ENCODE assay signal across 9 cellular contexts in genomic region chr19:48244289-48244688, GRCh38. TPM values are rescaled to one million over a fixed set of nuclear protein-coding genes. Genes with fewer than 3 reads are reported as not detected.
DNase-seq lines count a peak whose midpoint lies in the region; ATAC-seq and TF ChIP-seq lines count a peak whose summit lies in the region.
"Had no signal": no experiment of that assay in that cellular context is flagged by ENCODE, and none has a peak within 500 bp of the region (broad histone marks: within the 10 kb centered on the region; RNA-seq: fewer than 3 reads in every experiment).

No MANE protein-coding gene starts in this region.

- H3K27me3 Mint-ChIP-seq in activated T-helper 17 cell treated with anti-CD3 and anti-CD28 coated beads, Interleukin-2, amount 50 U/mL, for 72 hours: no peaks in the 10 kb centered on the region

- H4K20me1 ChIP-seq in BLaER1 treated with 17β-estradiol and CSF1 and Interleukin-3, amounts not matched to agents 10 nM and 100 nM: peaks cover 0 to 28% (median 7%) of the 10 kb centered on the region in 11 experiments; a peak in 9 of 22 replicates
- H4K20me1 ChIP-seq in Loucy (ENCODE audit: insufficient read depth, low read length, poor library complexity, severe bottlenecking): peaks cover 17% of the 10 kb centered on the region

- no peak for TF ChIP-seq CTCF in Loucy (conservative IDR thresholded peaks at IDR 0.05; ENCODE audit: low read length)

- DNase-seq in GM19240 (ENCODE audit: insufficient read length, low spot score): no peak
- no peak for DNase-seq in NCI-H1417 treated with DMSO at 0.1 percent for 48 hours (lab: John Stamatoyannopoulos, UW)
- DNase-seq: NCI-H187 treated with DMSO at 0.1 percent for 48 hours had no signal

- H3K4me2 ChIP-seq in BLaER1 treated with 17β-estradiol and CSF1 and Interleukin-3, amounts not matched to agents 10 nM and 100 nM: peak overlapping the region; percentile 70 to 87 (median 81)
- H3K4me2 ChIP-seq in Loucy (ENCODE audit: low read depth, low read length, poor library complexity, severe bottlenecking): peak overlapping the region; percentile 85

- peaks cover 57% of the 10 kb centered on the region for H3K79me2 ChIP-seq in Loucy (ENCODE audit: insufficient read depth, low read length)

- H3F3A ChIP-seq in Loucy (ENCODE audit: low read depth): peaks cover 4% of the 10 kb centered on the region; the same call in 1 of the 2 replicates

- ATAC-seq in activated T-helper 17 cell treated with anti-CD3 and anti-CD28 coated beads, Interleukin-2, amount 50 U/mL, for 72 hours (replicated peaks): peak; percentile 78
- no peak for ATAC-seq in HG02763 (IDR thresholded peaks at IDR 0.05; ENCODE audit: unreplicated experiment)
- ATAC-seq in GM19328 (IDR thresholded peaks at IDR 0.05; ENCODE audit: unreplicated experiment): no peak

- H3K4me1 ChIP-seq in BLaER1 treated with 17β-estradiol and CSF1 and Interleukin-3, amounts not matched to agents 10 nM and 100 nM: peaks cover 26 to 51% (median 38%) of the 10 kb centered on the region in 10 experiments
- peaks cover 30% of the 10 kb centered on the region for H3K4me1 ChIP-seq in Loucy (ENCODE audit: insufficient read depth, low read length, poor library complexity, severe bottlenecking)
- no peaks in the 10 kb centered on the region for H3K4me1 ChIP-seq in mesodermal cell (ENCODE audit: control insufficient read depth, insufficient read depth, low read length, poor library complexity, severe bottlenecking)

- no peaks in the 10 kb centered on the region for H3K9me3 Mint-ChIP-seq in activated T-helper 17 cell treated with anti-CD3 and anti-CD28 coated beads, Interleukin-2, amount 50 U/mL, for 72 hours

- peak overlapping the region; percentile 74 for H3K27ac Mint-ChIP-seq in activated T-helper 17 cell treated with anti-CD3 and anti-CD28 coated beads, Interleukin-2, amount 50 U/mL, for 72 hours

- H3K4me3 ChIP-seq in BLaER1 treated with 17β-estradiol and CSF1 and Interleukin-3, amounts not matched to agents 10 nM and 100 nM: peak overlapping the region in 8 of 10 experiments; percentile 13 to 48 (median 36); a peak in 13 of 20 replicates
- H3K4me3 ChIP-seq in Loucy (ENCODE audit: low read length, poor library complexity, severe bottlenecking) (peak overlapping the region; percentile 62), mesodermal cell (ENCODE audit: extremely low read depth, insufficient read depth, low read length, poor library complexity, severe bottlenecking) (no peak overlapping the region)

- H3K9ac ChIP-seq in BLaER1 treated with 17β-estradiol and CSF1 and Interleukin-3, amounts not matched to agents 10 nM and 100 nM: peak overlapping the region; percentile 14 to 69 (median 51); a peak in 19 of 22 replicates
- H3K9ac ChIP-seq in Loucy (ENCODE audit: low read depth, low read length, poor library complexity, severe bottlenecking): peak overlapping the region; percentile 61

- H3K9me3 ChIP-seq in BLaER1 treated with 17β-estradiol and CSF1 and Interleukin-3, amounts not matched to agents 10 nM and 100 nM (replicated peaks in 1 of 11): no peaks in the 10 kb centered on the region
- H3K9me3 ChIP-seq in Loucy (ENCODE audit: insufficient read depth, low read depth, low read length) (no peaks in the 10 kb centered on the region), mesodermal cell (ENCODE audit: control insufficient read depth, low read length) (no peaks in the 10 kb centered on the region)

- peaks cover 31% of the 10 kb centered on the region for H3K4me1 Mint-ChIP-seq in activated T-helper 17 cell treated with anti-CD3 and anti-CD28 coated beads, Interleukin-2, amount 50 U/mL, for 72 hours

- peak overlapping the region; percentile 78 for H3K4me3 Mint-ChIP-seq in activated T-helper 17 cell treated with anti-CD3 and anti-CD28 coated beads, Interleukin-2, amount 50 U/mL, for 72 hours

- H3K27ac ChIP-seq in BLaER1 treated with 17β-estradiol and CSF1 and Interleukin-3, amounts not matched to agents 10 nM and 100 nM: peak overlapping the region; percentile 55 to 72 (median 66)
- H3K27ac ChIP-seq in mesodermal cell (ENCODE audit: low read depth, low read length, severe bottlenecking): peak overlapping the region; percentile 41

- H3K36me3 ChIP-seq in BLaER1 treated with 17β-estradiol and CSF1 and Interleukin-3, amounts not matched to agents 10 nM and 100 nM: peaks cover 56 to 83% (median 70%) of the 10 kb centered on the region in 11 experiments
- peaks cover 30% of the 10 kb centered on the region; the same call in 1 of the 2 replicates for H3K36me3 ChIP-seq in Loucy (ENCODE audit: insufficient read depth, low read length)
- peaks cover 40% of the 10 kb centered on the region for H3K36me3 ChIP-seq in mesodermal cell (ENCODE audit: control insufficient read depth, insufficient read depth, low read length)

- peaks cover 91% of the 10 kb centered on the region for H3K36me3 Mint-ChIP-seq in activated T-helper 17 cell treated with anti-CD3 and anti-CD28 coated beads, Interleukin-2, amount 50 U/mL, for 72 hours (ENCODE audit: low read depth)

- WGBS in mesodermal cell (ENCODE audit: insufficient coverage in 2 of 2), 2 experiments: 76% methylated on average over 3 to 4 of the region's 5 CpGs

- H2AFZ ChIP-seq in Loucy (ENCODE audit: low read length): no peak overlapping the region

- no peaks in the 10 kb centered on the region for H3K27me3 ChIP-seq in BLaER1 treated with 17β-estradiol and CSF1 and Interleukin-3, amounts not matched to agents 10 nM and 100 nM
- no peaks in the 10 kb centered on the region for H3K27me3 ChIP-seq in Loucy (ENCODE audit: insufficient read depth, low read length, poor library complexity, severe bottlenecking)

- no peaks in the 10 kb centered on the region for H3K9me2 ChIP-seq in Loucy (replicated peaks; ENCODE audit: low read depth, low read length)

RNA-seq across cellular contexts. Expression of gene CARD8, which starts 11.4 kb away (rescaled TPM):
- total RNA-seq in activated T-helper 17 cell treated with anti-CD3 and anti-CD28 coated beads, Interleukin-2, amount 50 U/mL, for 72 hours: 100 to 1,000 TPM; 161 to 244 TPM
- 38.6 TPM for polyA plus RNA-seq in mesodermal cell (2013, experiment 1 of 2)
- polyA plus RNA-seq in mesodermal cell (2013, experiment 2 of 2): 31.3 TPM

RNA-seq across cellular contexts. Expression of gene ZNF114, which starts 25.6 kb away (rescaled TPM):
- 1 to 10 TPM in 1 of 2 donors, not detected in 1; 1.4 TPM for total RNA-seq in activated T-helper 17 cell treated with anti-CD3 and anti-CD28 coated beads, Interleukin-2, amount 50 U/mL, for 72 hours
- polyA plus RNA-seq in mesodermal cell (2013, experiment 1 of 2): 5.2 TPM
- polyA plus RNA-seq in mesodermal cell (2013, experiment 2 of 2): 4.0 TPM
